Comparison of ENCODE assay signal across 14 cellular contexts in genomic region chr2:64311191-64311910, GRCh38.
DNase-seq lines count a peak whose midpoint lies in the region; ATAC-seq and TF ChIP-seq lines count a peak whose summit lies in the region.
"Had no signal": no experiment of that assay in that cellular context is flagged by ENCODE, and none has a peak within 500 bp of the region (broad histone marks: within the 10 kb centered on the region; RNA-seq: fewer than 3 reads in every experiment).

No MANE protein-coding gene starts in this region.

- 52 to 74% methylated on average over 17 of the region's 17 CpGs for WGBS in esophagus, 2 donors
- 92 to 96% methylated on average over 17 of the region's 17 CpGs for whole genome bisulfite sequencing in aorta, 2 donors

- no peaks in the 10 kb centered on the region for H3K79me2 ChIP-seq in osteoblast (ENCODE audit: insufficient read depth, low read length)

- H3K4me1 ChIP-seq in esophagus (ENCODE audit: control insufficient read depth in 2 of 2, insufficient read depth in 2 of 2, low read length in 1 of 2), result peaks cover 0 to 3% of the 10 kb centered on the region in 2 donors
- H3K4me1 ChIP-seq in osteoblast (ENCODE audit: insufficient read depth, low read length), result peaks cover 19% of the 10 kb centered on the region
- peaks cover 0 to 4% of the 10 kb centered on the region in 2 donors for H3K4me1 ChIP-seq in aorta (ENCODE audit: control insufficient read depth in 1 of 2, insufficient read depth in 2 of 2, low read length in 2 of 2)

- H3K27ac ChIP-seq in esophagus (ENCODE audit: low read depth in 2 of 2, low read length in 1 of 2) (peak overlapping the region; percentile 89 to 96), osteoblast (ENCODE audit: low read depth, low read length) (peak overlapping the region; percentile 96), aorta (ENCODE audit: low read depth in 1 of 2, low read length in 2 of 2) (no peak overlapping the region)
- H3K27ac ChIP-seq: psoas muscle had no signal

- H3K4me3 ChIP-seq in esophagus (ENCODE audit: low read depth in 1 of 2, low read length in 2 of 2), result no peak overlapping the region
- peak overlapping the region; percentile 61 for H3K4me3 ChIP-seq in osteoblast (ENCODE audit: insufficient read depth, low read length)
- no peak overlapping the region for H3K4me3 ChIP-seq in aorta (ENCODE audit: low read length in 2 of 2)
- H3K4me3 ChIP-seq: psoas muscle had no signal

- H3K36me3 ChIP-seq in esophagus (ENCODE audit: control insufficient read depth in 2 of 2, insufficient read depth in 2 of 2, low read length in 1 of 2) (no peaks in the 10 kb centered on the region), osteoblast (ENCODE audit: insufficient read depth, low read length) (no peaks in the 10 kb centered on the region), aorta (ENCODE audit: control insufficient read depth in 1 of 2, insufficient read depth in 2 of 2, low read length in 1 of 2) (no peaks in the 10 kb centered on the region)

- H2AFZ ChIP-seq in osteoblast (ENCODE audit: low read length), result peak overlapping the region; percentile 93

- H3K4me2 ChIP-seq in osteoblast (ENCODE audit: insufficient read depth, low read length), result peak overlapping the region; percentile 92

- intact Hi-C loops in Right ventricle myocardium inferior (cut with DNase I), result no loop called here
- intact Hi-C loops in left cardiac atrium (cut with DNase I), result loop anchor here in 1 of 2 donors (5.0 kb wide), 1 partner anchor 169 kb away; the partner anchor contains the start of gene PELI1
- intact Hi-C loops in aorta (cut with DNase I), result loop anchor here in 1 of 2 donors (5.0 kb wide), 1 partner anchor 264 kb away; no protein-coding TSS in a partner anchor
- intact Hi-C loops in left colon (cut with DNase I, micrococcal nuclease), result loop anchor here in 1 of 2 donors (5.0 to 10.0 kb wide), 2 partner anchors 167 to 264 kb away; partner anchors contain the start of gene PELI1

- H3K9me3 ChIP-seq in esophagus (ENCODE audit: control insufficient read depth in 2 of 2, insufficient read depth in 1 of 2, low read depth in 1 of 2, low read length in 1 of 2), result no peaks in the 10 kb centered on the region
- H3K9me3 ChIP-seq in osteoblast (ENCODE audit: low read depth, low read length), result no peaks in the 10 kb centered on the region
- no peaks in the 10 kb centered on the region for H3K9me3 ChIP-seq in aorta (ENCODE audit: control insufficient read depth, low read length)
- H3K9me3 ChIP-seq: psoas muscle had no signal

- no peak for ATAC-seq in Right ventricle myocardium inferior
- no peak for ATAC-seq in left cardiac atrium
- ATAC-seq in aorta (ENCODE audit: low FRiP score), result peak; percentile 10
- no peak for ATAC-seq in left colon

- DNase-seq in Right ventricle myocardium inferior (ENCODE audit: missing footprints), result peak; percentile 67
- no peak for DNase-seq in left cardiac atrium
- no peak for DNase-seq in osteoblast (ENCODE audit: insufficient read length, low spot score, missing footprints)
- DNase-seq in aorta, result peak in 1 of 2 donors; percentile 66
- no peak for DNase-seq in left colon
- DNase-seq in NCI-H2029 treated with DMSO at 0.1 percent for 48 hours (lab: John Stamatoyannopoulos, UW), result no peak
- DNase-seq in NCI-H2029 (lab: John Stamatoyannopoulos, UW), result no peak
- DNase-seq: activated gamma-delta T cell treated with Interleukin-2 at 50 U/mL for 16 hours; CD8-positive, alpha-beta memory T cell; central memory CD4-positive, alpha-beta T cell; NCI-H1105 treated with DMSO at 0.1 percent for 48 hours; OCI-M1 had no signal

- H4K20me1 ChIP-seq in osteoblast (ENCODE audit: insufficient read depth, low read length), result no peaks in the 10 kb centered on the region

- no peak for TF ChIP-seq CTCF in osteoblast (IDR thresholded peaks at IDR 0.05; ENCODE audit: extremely low read depth, low read depth, low read length)

- H3K27me3 ChIP-seq in esophagus (ENCODE audit: control insufficient read depth in 1 of 2, insufficient read depth in 2 of 2, low read length in 2 of 2), result no peaks in the 10 kb centered on the region
- peaks cover 32% of the 10 kb centered on the region for H3K27me3 ChIP-seq in osteoblast (ENCODE audit: insufficient read depth, low read length)
- no peaks in the 10 kb centered on the region for H3K27me3 ChIP-seq in aorta (ENCODE audit: control insufficient read depth in 1 of 2, insufficient read depth in 2 of 2, low read length in 1 of 2)

Comparison
In these comparisons a context has a peak if more than half of its experiments do, and no peak if none do; other contexts are left out.
1. H3K27ac ChIP-seq: peak in esophagus (2 of 2) and osteoblast (single experiment); none in aorta (0 of 2).